11 cellular contexts compared by ENCODE assay signal in the genomic region with DNA sequence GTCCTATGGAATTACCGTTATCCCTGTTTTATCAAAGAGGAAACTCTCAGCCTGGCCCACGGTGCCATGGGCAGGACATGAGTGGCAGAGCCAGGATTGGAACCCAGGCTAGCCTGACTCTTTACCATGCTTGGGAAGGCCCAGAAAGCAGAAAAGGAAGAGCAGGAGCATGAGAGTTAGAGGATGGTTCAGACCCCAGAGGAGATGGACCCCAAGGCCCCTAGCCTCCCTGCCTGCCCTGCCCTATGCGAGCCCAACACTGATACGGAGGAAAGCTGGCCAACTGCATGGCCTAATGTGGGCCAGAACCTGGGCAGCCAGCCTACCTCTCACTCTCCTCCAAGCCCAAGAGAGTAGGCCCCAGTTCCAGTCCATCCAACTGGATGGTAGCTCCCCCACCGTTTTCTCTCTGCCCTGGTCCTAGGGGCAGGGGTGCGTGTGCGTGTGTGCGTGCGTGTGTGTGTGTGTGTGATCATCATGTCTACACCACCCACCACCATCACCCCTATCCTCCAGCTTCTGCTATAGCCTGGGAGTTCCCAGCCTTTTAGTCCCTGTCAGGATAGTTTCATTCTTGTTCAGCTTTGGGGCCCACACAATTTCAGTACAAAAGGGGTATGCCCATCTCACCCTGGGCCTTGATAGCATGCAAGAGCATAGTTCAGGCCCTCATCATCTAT. TPM values are rescaled to one million over a fixed set of nuclear protein-coding genes. Genes with fewer than 3 reads are reported as not detected.
DNase-seq lines count a peak whose midpoint lies in the region; ATAC-seq, FAIRE-seq and TF ChIP-seq lines count a peak whose summit lies in the region.
"Had no signal": no experiment of that assay in that cellular context is flagged by ENCODE, and none has a peak within 500 bp of the region (broad histone marks: within the 10 kb centered on the region; RNA-seq: fewer than 3 reads in every experiment).

No MANE protein-coding gene starts in this region.

- no peak for TF ChIP-seq POLR2A in gastroesophageal sphincter (IDR thresholded peaks at IDR 0.05)

- peaks cover 0 to 3% of the 10 kb centered on the region in 2 donors for H3K36me3 ChIP-seq in gastroesophageal sphincter

- H3K4me1 ChIP-seq in gastroesophageal sphincter, result peaks cover 0 to 52% (median 31%) of the 10 kb centered on the region in 3 donors

- 82 to 83% methylated on average over 4 to 7 of the region's 9 CpGs for WGBS in gastroesophageal sphincter (ENCODE audit: low coverage in 1 of 2), 2 donors

- peak; percentile 21 to 27 for ATAC-seq in activated CD4-positive, CD25-positive, alpha-beta regulatory T cell treated with anti-CD3 and anti-CD28 coated beads, Interleukin-2, amount 50 U/mL, for 24 hours
- no peak for ATAC-seq in T-helper 17 cell
- no peak for ATAC-seq in gastroesophageal sphincter
- no peak for ATAC-seq in GM19328 (IDR thresholded peaks at IDR 0.05; ENCODE audit: unreplicated experiment)

- H3K27ac Mint-ChIP-seq in T-helper 17 cell, result peak overlapping the region; percentile 100

- H3K4me3 ChIP-seq in gastroesophageal sphincter, result no peak overlapping the region

- H3K4me1 Mint-ChIP-seq in T-helper 17 cell, result peaks cover 47% of the 10 kb centered on the region

- TF ChIP-seq CTCF in gastroesophageal sphincter (IDR thresholded peaks at IDR 0.05), result no peak

- peak overlapping the region in 3 of 4 donors; percentile 81 to 88 (median 81) for H3K27ac ChIP-seq in gastroesophageal sphincter

- no peak for DNase-seq in activated CD4-positive, CD25-positive, alpha-beta regulatory T cell (lab: John Stamatoyannopoulos, UW)
- DNase-seq in T-helper 17 cell, result no peak
- peak; percentile 69 for DNase-seq in stimulated activated naive CD4-positive, alpha-beta T cell treated with Interleukin-2 at 50 U/mL for 16 hours (lab: John Stamatoyannopoulos, UW)
- no peak for DNase-seq in RCC 7860 (ENCODE audit: low spot score)
- DNase-seq in NCI-H345 treated with DMSO at 0.1 percent for 48 hours (lab: John Stamatoyannopoulos, UW; ENCODE audit: unreplicated experiment), result no peak
- DNase-seq: NCI-H2081 treated with DMSO at 0.1 percent for 48 hours, nephron progenitor cell had no signal

- no peaks in the 10 kb centered on the region for H3K9me3 ChIP-seq in T-helper 17 cell (ENCODE audit: control insufficient read depth, low read length, poor library complexity, severe bottlenecking)
- no peaks in the 10 kb centered on the region for H3K9me3 ChIP-seq in gastroesophageal sphincter

- peak overlapping the region; percentile 75 for H3K4me3 Mint-ChIP-seq in T-helper 17 cell
- H3K4me3 Mint-ChIP-seq: nephron progenitor cell had no signal

- H3K36me3 Mint-ChIP-seq in T-helper 17 cell (ENCODE audit: low read depth), result no peaks in the 10 kb centered on the region

- TF ChIP-seq EP300 in gastroesophageal sphincter (IDR thresholded peaks at IDR 0.05), result no peak

- no peaks in the 10 kb centered on the region for H3K27me3 Mint-ChIP-seq in T-helper 17 cell

- no peak for FAIRE-seq in RCC 7860 (lab: Jason Lieb, UNC)

- H3K27me3 ChIP-seq in gastroesophageal sphincter, result no peaks in the 10 kb centered on the region

RNA-seq across cellular contexts. Expression of a gene that starts 15.4 kb away (rescaled TPM):
- total RNA-seq in T-helper 17 cell (not detected), gastroesophageal sphincter (under 1 TPM; under 0.01 to 0.78 (median 0.52) TPM)

RNA-seq across cellular contexts. Expression of a gene that starts 16.9 kb away (rescaled TPM):
- 1,000 to 10,000 TPM in 1 of 2 donors, 100 to 1,000 TPM in 1; 919 to 1,908 TPM for total RNA-seq in T-helper 17 cell
- total RNA-seq in gastroesophageal sphincter, result 100 to 1,000 TPM; 327 to 617 (median 519) TPM

RNA-seq across cellular contexts. Expression of a gene that starts 36.7 kb away (rescaled TPM):
- 1 to 10 TPM; 1.4 to 1.8 TPM for total RNA-seq in T-helper 17 cell
- 10 to 100 TPM in 1 of 4 donors, not detected in 3; 22.1 TPM for total RNA-seq in gastroesophageal sphincter
- total RNA-seq: subcutaneous adipose tissue had no signal

RNA-seq across cellular contexts. Expression of a gene that starts 43.1 kb away (rescaled TPM):
- 10 to 100 TPM; 19.4 to 21.4 TPM for total RNA-seq in T-helper 17 cell
- 10 to 100 TPM; 66.8 to 79.3 (median 73.1) TPM for total RNA-seq in gastroesophageal sphincter

RNA-seq across cellular contexts. Expression of a gene that starts 44.0 kb away (rescaled TPM):
- total RNA-seq in T-helper 17 cell, result 10 to 100 TPM; 21.9 to 22.7 TPM
- total RNA-seq in gastroesophageal sphincter, result 10 to 100 TPM; 19.6 to 29.6 (median 24.8) TPM

Comparison
In these comparisons a context has a peak if more than half of its experiments do, and no peak if none do; other contexts are left out.
1. ATAC-seq: peak in activated CD4-positive, CD25-positive, alpha-beta regulatory T cell treated with anti-CD3 and anti-CD28 coated beads, Interleukin-2, amount 50 U/mL, for 24 hours (2 of 2); none in T-helper 17 cell (single experiment), gastroesophageal sphincter (single experiment) and GM19328 (single experiment).